In the genomic region with DNA sequence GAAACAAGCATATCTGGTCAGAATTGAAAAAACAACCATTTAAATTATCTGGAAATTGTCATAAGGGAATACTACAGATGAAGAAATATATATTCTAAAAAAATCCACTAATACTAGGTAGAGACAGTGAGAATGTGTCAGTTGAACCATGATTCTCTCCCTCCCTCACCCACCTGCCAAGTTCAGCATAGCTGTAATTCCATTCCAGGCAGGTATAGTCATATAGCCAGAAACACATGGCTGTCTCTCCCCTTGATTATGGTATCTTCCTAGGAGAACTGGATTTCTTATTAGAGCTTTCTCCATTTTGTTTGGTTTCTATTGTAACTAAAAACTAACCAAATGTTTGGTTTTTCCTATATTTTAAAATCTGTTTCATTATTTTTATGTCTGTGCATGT, we compare ENCODE assay signal across 16 cellular contexts.
"Had no signal": no experiment of that assay in that cellular context is flagged by ENCODE, and none has a peak within 500 bp of the region (broad histone marks: within the 10 kb centered on the region; RNA-seq: fewer than 3 reads in every experiment).

No MANE protein-coding gene starts in this region.

- ATAC-seq: mucosa of descending colon; naive thymus-derived CD8-positive, alpha-beta T cell; psoas muscle; sciatic nerve; stimulated activated naive B cell treated with anti-CD40 and anti-IgM and Interleukin-4, amounts not matched to agents 10 μg/mL and 1 μg/mL and 100 μg/mL, for 72 hours; stimulated activated naive CD8-positive, alpha-beta T cell treated with anti-CD3 and anti-CD28 coated beads, Interleukin-15, amount 100 ng/mL, for 72 hours had no signal

- H3K9me3 Mint-ChIP-seq: type B pancreatic cell had no signal

- H3K4me1 Mint-ChIP-seq: immature natural killer cell; naive thymus-derived CD8-positive, alpha-beta T cell; stimulated activated naive B cell treated with anti-CD40 and anti-IgM and Interleukin-4, amounts not matched to agents 10 μg/mL and 1 μg/mL and 100 μg/mL, for 72 hours; stimulated activated naive CD8-positive, alpha-beta T cell treated with anti-CD3 and anti-CD28 coated beads, Interleukin-15, amount 100 ng/mL, for 72 hours had no signal

- H3K36me3 Mint-ChIP-seq: immature natural killer cell; naive thymus-derived CD8-positive, alpha-beta T cell; stimulated activated naive B cell treated with anti-CD40 and anti-IgM and Interleukin-4, amounts not matched to agents 10 μg/mL and 1 μg/mL and 100 μg/mL, for 72 hours; type B pancreatic cell had no signal

- H3K4me3 Mint-ChIP-seq: immature natural killer cell; naive thymus-derived CD8-positive, alpha-beta T cell; stimulated activated naive B cell treated with anti-CD40 and anti-IgM and Interleukin-4, amounts not matched to agents 10 μg/mL and 1 μg/mL and 100 μg/mL, for 72 hours; stimulated activated naive CD8-positive, alpha-beta T cell treated with anti-CD3 and anti-CD28 coated beads, Interleukin-15, amount 100 ng/mL, for 72 hours; type B pancreatic cell had no signal

- H3K27me3 Mint-ChIP-seq: naive thymus-derived CD8-positive, alpha-beta T cell; stimulated activated naive B cell treated with anti-CD40 and anti-IgM and Interleukin-4, amounts not matched to agents 10 μg/mL and 1 μg/mL and 100 μg/mL, for 72 hours; stimulated activated naive CD8-positive, alpha-beta T cell treated with anti-CD3 and anti-CD28 coated beads, Interleukin-15, amount 100 ng/mL, for 72 hours; type B pancreatic cell had no signal

- H3K4me3 ChIP-seq: esophagus squamous epithelium, mucosa of descending colon, psoas muscle, spleen had no signal

- H3K27ac ChIP-seq: esophagus squamous epithelium, neutrophil, psoas muscle, spleen had no signal

- DNase-seq: effector memory CD4-positive, alpha-beta T cell; esophagus squamous epithelium; foreskin fibroblast; immature natural killer cell; mucosa of descending colon; naive thymus-derived CD8-positive, alpha-beta T cell; psoas muscle; spleen; stimulated activated CD4-positive, alpha-beta T cell treated with anti-CD3 and anti-CD28 coated beads, Interleukin-15, amount 100 ng/mL, for 24 hours; stimulated activated CD4-positive, alpha-beta T cell treated with anti-CD3 and anti-CD28 coated beads, Interleukin-1b, Interleukin-23, amount 100 ng/mL, for 48 hours; stimulated activated CD4-positive, alpha-beta T cell treated with anti-CD3 and anti-CD28 coated beads, Interleukin-4, amount 100 ng/mL, for 24 hours; stimulated activated naive B cell treated with anti-CD40 and anti-IgM and Interleukin-4, amounts not matched to agents 10 μg/mL and 1 μg/mL and 100 μg/mL, for 72 hours; stimulated activated naive CD8-positive, alpha-beta T cell treated with anti-CD3 and anti-CD28 coated beads, Interleukin-15, amount 100 ng/mL, for 72 hours had no signal

- H3K27ac Mint-ChIP-seq: immature natural killer cell; naive thymus-derived CD8-positive, alpha-beta T cell; stimulated activated naive B cell treated with anti-CD40 and anti-IgM and Interleukin-4, amounts not matched to agents 10 μg/mL and 1 μg/mL and 100 μg/mL, for 72 hours; stimulated activated naive CD8-positive, alpha-beta T cell treated with anti-CD3 and anti-CD28 coated beads, Interleukin-15, amount 100 ng/mL, for 72 hours; type B pancreatic cell had no signal

- H3K9me3 ChIP-seq: esophagus squamous epithelium, mucosa of descending colon, neutrophil, psoas muscle had no signal

- H3K4me1 ChIP-seq: esophagus squamous epithelium, psoas muscle, spleen had no signal

- H3K36me3 ChIP-seq: esophagus squamous epithelium, neutrophil, spleen had no signal

- H3K27me3 ChIP-seq: esophagus squamous epithelium, neutrophil, spleen had no signal
